Comparison of ENCODE assay signal across 1 cellular context in genomic region chr7:132937286-132937685, GRCh38.
TF ChIP-seq lines count a peak whose summit lies in the region.

No MANE protein-coding gene starts in this region.

TF ChIP-seq in SK-N-SH treated with all-trans-retinoic acid at 6 μM for 48 hours, 23 proteins besides CTCF, POLR2A, EP300 and RAD21 (continued from another document):
- TF ChIP-seq CREB5 (CRISPR knock-in tag; IDR thresholded peaks at IDR 0.05; ENCODE audit: low read depth): peak; percentile 33; the same call in 1 of the 2 replicates
